Comparison of ENCODE assay signal across 29 cellular contexts in the genomic region with DNA sequence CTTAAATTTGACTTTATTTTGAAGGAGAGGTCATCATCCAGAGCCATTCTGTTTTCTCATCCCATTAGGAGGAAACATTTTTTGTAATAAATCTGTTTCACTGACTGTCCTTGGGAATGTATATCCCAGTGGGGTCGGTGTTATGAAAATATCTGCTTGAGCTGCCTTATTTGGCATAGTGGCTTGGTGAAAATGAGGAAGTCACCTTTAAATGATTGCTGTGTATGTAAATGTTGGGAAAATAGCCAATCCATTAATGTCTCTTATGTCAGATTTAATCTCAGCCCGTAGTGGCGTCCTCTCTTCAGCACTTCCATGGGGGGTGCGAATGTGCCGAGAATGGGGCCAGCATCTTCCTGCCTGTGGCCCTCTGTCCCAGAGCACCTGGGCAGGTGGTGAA.
DNase-seq lines count a peak whose midpoint lies in the region; ATAC-seq and TF ChIP-seq lines count a peak whose summit lies in the region.
"Had no signal": no experiment of that assay in that cellular context is flagged by ENCODE, and none has a peak within 500 bp of the region (broad histone marks: within the 10 kb centered on the region; RNA-seq: fewer than 3 reads in every experiment).

No MANE protein-coding gene starts in this region.

- peaks cover 8% of the 10 kb centered on the region; the same call in 1 of the 2 replicates for H3K4me1 ChIP-seq in HUES48 (ENCODE audit: control insufficient read depth, insufficient read depth, low read length)
- H3K4me1 ChIP-seq: adrenal gland had no signal

- peaks cover 61% of the 10 kb centered on the region for H3K36me3 Mint-ChIP-seq in nephron progenitor cell (ENCODE audit: low read depth)

- ATAC-seq in GM18868 (IDR thresholded peaks at IDR 0.05; ENCODE audit: unreplicated experiment) (no peak), HG02759 (IDR thresholded peaks at IDR 0.05; ENCODE audit: unreplicated experiment) (no peak), HG03378 (IDR thresholded peaks at IDR 0.05; ENCODE audit: unreplicated experiment) (no peak)
- ATAC-seq: activated CD8-positive, alpha-beta T cell treated with anti-CD3 and anti-CD28 coated beads for 36 hours; gastroesophageal sphincter had no signal

- H3K4me3 ChIP-seq in HUES48 (ENCODE audit: low read depth, low read length) (no peak overlapping the region; the same call in 1 of the 2 replicates), WERI-Rb-1 (ENCODE audit: low read depth, low read length) (no peak overlapping the region)
- H3K4me3 ChIP-seq: adrenal gland, gastroesophageal sphincter, hepatocyte, smooth muscle cell, tibial nerve had no signal

- H3K9me3 Mint-ChIP-seq in nephron progenitor cell, result no peaks in the 10 kb centered on the region
- H3K9me3 Mint-ChIP-seq: activated CD8-positive, alpha-beta T cell treated with anti-CD3 and anti-CD28 coated beads for 36 hours; activated T-helper 2 cell treated with anti-CD3 and anti-CD28 coated beads, Interferon-gamma antibody, Interleukin-2, Interleukin-4, amounts not matched to agents 10 μg/mL and 5 μg/mL and 100 μg/mL, durations not matched to agents 14 hours and 24 hours and 36 hours; CD4-positive, alpha-beta T cell; naive B cell had no signal

- peak overlapping the region; percentile 89 for H3K27ac ChIP-seq in HUES48 (ENCODE audit: low read depth, low read length)
- H3K27ac ChIP-seq in WERI-Rb-1, result peak overlapping the region; percentile 40
- H3K27ac ChIP-seq: adrenal gland, brain microvascular endothelial cell, gastroesophageal sphincter, hepatocyte had no signal

- TF ChIP-seq CTCF in WERI-Rb-1 (IDR thresholded peaks at IDR 0.05; ENCODE audit: low read depth, low read length) (no peak), nephron progenitor cell (IDR thresholded peaks at IDR 0.05) (no peak)

- H3K27me3 ChIP-seq in HUES48 (ENCODE audit: control insufficient read depth, insufficient read depth, low read length) (no peaks in the 10 kb centered on the region), WERI-Rb-1 (ENCODE audit: insufficient read depth, low read depth, severe bottlenecking) (no peaks in the 10 kb centered on the region)
- H3K27me3 ChIP-seq: adrenal gland, brain microvascular endothelial cell, gastroesophageal sphincter, hepatocyte, tibial nerve had no signal

- H3K4me1 Mint-ChIP-seq in nephron progenitor cell, result peaks cover 49% of the 10 kb centered on the region

- DNase-seq in NOMO-1 treated with DMSO at 0.1 percent for 48 hours (lab: John Stamatoyannopoulos, UW; ENCODE audit: unreplicated experiment) (peak; percentile 27), NOMO-1 treated with dmso at 0.1 percent for 144 hours (lab: John Stamatoyannopoulos, UW; ENCODE audit: unreplicated experiment) (no peak), WERI-Rb-1 (no peak), nephron progenitor cell (no peak)
- DNase-seq: 8988T; activated CD4-positive, CD25-positive, alpha-beta regulatory T cell treated with anti-CD3 and anti-CD28 coated beads, Interleukin-2, amount 50 U/mL, for 72 hours; activated CD8-positive, alpha-beta T cell treated with anti-CD3 and anti-CD28 coated beads for 36 hours; brain microvascular endothelial cell; CD4-positive, alpha-beta T cell; H7; mesenchymal stem cell; naive B cell; NCI-H1048; NCI-H187; NCI-H524; NK-92 treated with Interleukin-12 subunit alpha and Interleukin-12 subunit beta, amount 100 ng/mL, for 24 hours; SIG-M5; stimulated activated CD4-positive, alpha-beta T cell treated with anti-CD3 and anti-CD28 coated beads, Interleukin-1b, Interleukin-23, amount 100 ng/mL, for 48 hours; T1000 had no signal

- H3K9me3 ChIP-seq in HUES48 (ENCODE audit: control insufficient read depth, insufficient read depth, low read length) (peaks cover 27% of the 10 kb centered on the region), WERI-Rb-1 (ENCODE audit: severe bottlenecking) (no peaks in the 10 kb centered on the region)
- H3K9me3 ChIP-seq: adrenal gland, gastroesophageal sphincter, tibial nerve had no signal

- H3K27ac Mint-ChIP-seq in nephron progenitor cell, result peak overlapping the region; percentile 13
- H3K27ac Mint-ChIP-seq: activated CD8-positive, alpha-beta T cell treated with anti-CD3 and anti-CD28 coated beads for 36 hours; activated T-helper 2 cell treated with anti-CD3 and anti-CD28 coated beads, Interferon-gamma antibody, Interleukin-2, Interleukin-4, amounts not matched to agents 10 μg/mL and 5 μg/mL and 100 μg/mL, durations not matched to agents 14 hours and 24 hours and 36 hours; CD4-positive, alpha-beta T cell had no signal

- H3K9ac ChIP-seq in HUES48 (ENCODE audit: low read depth, low read length), result 0 out of 2 replicates have a peak overlapping the region, but pooled peaks have one; percentile 1

- no peak overlapping the region for H3K4me3 Mint-ChIP-seq in nephron progenitor cell
- H3K4me3 Mint-ChIP-seq: activated CD8-positive, alpha-beta T cell treated with anti-CD3 and anti-CD28 coated beads for 36 hours; CD4-positive, alpha-beta T cell; naive B cell had no signal

- peaks cover 4% of the 10 kb centered on the region for H3K27me3 Mint-ChIP-seq in nephron progenitor cell (ENCODE audit: low read depth, poor library complexity)
- H3K27me3 Mint-ChIP-seq: activated CD8-positive, alpha-beta T cell treated with anti-CD3 and anti-CD28 coated beads for 36 hours; CD4-positive, alpha-beta T cell; naive B cell had no signal

- peaks cover 48% of the 10 kb centered on the region for H3K36me3 ChIP-seq in HUES48 (ENCODE audit: control insufficient read depth, insufficient read depth, low read length)
- no peaks in the 10 kb centered on the region for H3K36me3 ChIP-seq in WERI-Rb-1
